1 cellular context compared by ENCODE assay signal in genomic region chr14:63474844-63475243, GRCh38.
A peak's percentile ranks its signal among the peaks of the same experiment; 100 is the strongest.
TF ChIP-seq lines count a peak whose summit lies in the region.

No MANE protein-coding gene starts in this region.

TF ChIP-seq in K562, 482 proteins besides CTCF, POLR2A, EP300 and RAD21 (continued from another document):
- TF ChIP-seq, protein P1, sequence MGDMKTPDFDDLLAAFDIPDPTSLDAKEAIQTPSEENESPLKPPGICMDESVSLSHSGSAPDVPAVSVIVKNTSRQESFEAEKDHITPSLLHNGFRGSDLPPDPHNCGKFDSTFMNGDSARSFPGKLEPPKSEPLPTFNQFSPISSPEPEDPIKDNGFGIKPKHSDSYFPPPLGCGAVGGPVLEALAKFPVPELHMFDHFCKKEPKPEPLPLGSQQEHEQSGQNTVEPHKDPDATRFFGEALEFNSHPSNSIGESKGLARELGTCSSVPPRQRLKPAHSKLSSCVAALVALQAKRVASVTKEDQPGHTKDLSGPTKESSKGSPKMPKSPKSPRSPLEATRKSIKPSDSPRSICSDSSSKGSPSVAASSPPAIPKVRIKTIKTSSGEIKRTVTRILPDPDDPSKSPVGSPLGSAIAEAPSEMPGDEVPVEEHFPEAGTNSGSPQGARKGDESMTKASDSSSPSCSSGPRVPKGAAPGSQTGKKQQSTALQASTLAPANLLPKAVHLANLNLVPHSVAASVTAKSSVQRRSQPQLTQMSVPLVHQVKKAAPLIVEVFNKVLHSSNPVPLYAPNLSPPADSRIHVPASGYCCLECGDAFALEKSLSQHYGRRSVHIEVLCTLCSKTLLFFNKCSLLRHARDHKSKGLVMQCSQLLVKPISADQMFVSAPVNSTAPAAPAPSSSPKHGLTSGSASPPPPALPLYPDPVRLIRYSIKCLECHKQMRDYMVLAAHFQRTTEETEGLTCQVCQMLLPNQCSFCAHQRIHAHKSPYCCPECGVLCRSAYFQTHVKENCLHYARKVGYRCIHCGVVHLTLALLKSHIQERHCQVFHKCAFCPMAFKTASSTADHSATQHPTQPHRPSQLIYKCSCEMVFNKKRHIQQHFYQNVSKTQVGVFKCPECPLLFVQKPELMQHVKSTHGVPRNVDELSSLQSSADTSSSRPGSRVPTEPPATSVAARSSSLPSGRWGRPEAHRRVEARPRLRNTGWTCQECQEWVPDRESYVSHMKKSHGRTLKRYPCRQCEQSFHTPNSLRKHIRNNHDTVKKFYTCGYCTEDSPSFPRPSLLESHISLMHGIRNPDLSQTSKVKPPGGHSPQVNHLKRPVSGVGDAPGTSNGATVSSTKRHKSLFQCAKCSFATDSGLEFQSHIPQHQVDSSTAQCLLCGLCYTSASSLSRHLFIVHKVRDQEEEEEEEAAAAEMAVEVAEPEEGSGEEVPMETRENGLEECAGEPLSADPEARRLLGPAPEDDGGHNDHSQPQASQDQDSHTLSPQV (IDR thresholded peaks at IDR 0.05): peak; percentile 34; the same call in 1 of the 2 replicates
- no peak for TF ChIP-seq NCOA1 (IDR thresholded peaks at IDR 0.05; ENCODE audit: low read depth)
- no peak for TF ChIP-seq ZNF12 (CRISPR knock-in tag; IDR thresholded peaks at IDR 0.05)
- no peak for TF ChIP-seq RBM15 (IDR thresholded peaks at IDR 0.05; ENCODE audit: insufficient read depth, low read length)
- TF ChIP-seq, protein P2, sequence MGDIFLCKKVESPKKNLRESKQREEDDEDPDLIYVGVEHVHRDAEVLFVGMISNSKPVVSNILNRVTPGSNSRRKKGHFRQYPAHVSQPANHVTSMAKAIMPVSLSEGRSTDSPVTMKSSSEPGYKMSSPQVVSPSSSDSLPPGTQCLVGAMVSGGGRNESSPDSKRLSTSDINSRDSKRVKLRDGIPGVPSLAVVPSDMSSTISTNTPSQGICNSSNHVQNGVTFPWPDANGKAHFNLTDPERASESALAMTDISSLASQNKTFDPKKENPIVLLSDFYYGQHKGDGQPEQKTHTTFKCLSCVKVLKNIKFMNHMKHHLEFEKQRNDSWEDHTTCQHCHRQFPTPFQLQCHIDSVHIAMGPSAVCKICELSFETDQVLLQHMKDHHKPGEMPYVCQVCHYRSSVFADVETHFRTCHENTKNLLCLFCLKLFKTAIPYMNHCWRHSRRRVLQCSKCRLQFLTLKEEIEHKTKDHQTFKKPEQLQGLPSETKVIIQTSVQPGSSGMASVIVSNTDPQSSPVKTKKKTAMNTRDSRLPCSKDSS (IDR thresholded peaks at IDR 0.05; ENCODE audit: low read depth, partially characterized antibody): no peak
- TF ChIP-seq E2F1 (CRISPR knock-in tag; IDR thresholded peaks at IDR 0.05): no peak
- no peak for TF ChIP-seq ESRRA (IDR thresholded peaks at IDR 0.05; ENCODE audit: borderline replicate concordance, low read depth)
- TF ChIP-seq ID3 (CRISPR knock-in tag; IDR thresholded peaks at IDR 0.05): no peak
- TF ChIP-seq ID3 (tag; IDR thresholded peaks at IDR 0.05): no peak
- no peak for TF ChIP-seq XRCC3 (IDR thresholded peaks at IDR 0.05)
- TF ChIP-seq ZNF584 (CRISPR knock-in tag; IDR thresholded peaks at IDR 0.05; ENCODE audit: low read depth): 0 out of 2 replicates have a peak, but pooled peaks have one; percentile 25
- TF ChIP-seq ETV1 (tag; conservative IDR thresholded peaks at IDR 0.05; ENCODE audit: low read depth): no peak
- TF ChIP-seq ZNF133 (CRISPR knock-in tag; IDR thresholded peaks at IDR 0.05): no peak
- no peak for TF ChIP-seq NR4A1 (CRISPR knock-in tag; IDR thresholded peaks at IDR 0.05)
- TF ChIP-seq NR4A1 (tag; IDR thresholded peaks at IDR 0.05): peak; percentile 38; the same call in 1 of the 2 replicates
- no peak for TF ChIP-seq ZNF224 (CRISPR knock-in tag; IDR thresholded peaks at IDR 0.05)
- TF ChIP-seq, protein P3, sequence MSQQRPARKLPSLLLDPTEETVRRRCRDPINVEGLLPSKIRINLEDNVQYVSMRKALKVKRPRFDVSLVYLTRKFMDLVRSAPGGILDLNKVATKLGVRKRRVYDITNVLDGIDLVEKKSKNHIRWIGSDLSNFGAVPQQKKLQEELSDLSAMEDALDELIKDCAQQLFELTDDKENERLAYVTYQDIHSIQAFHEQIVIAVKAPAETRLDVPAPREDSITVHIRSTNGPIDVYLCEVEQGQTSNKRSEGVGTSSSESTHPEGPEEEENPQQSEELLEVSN (IDR thresholded peaks at IDR 0.05; ENCODE audit: borderline replicate concordance in 1 of 2, extremely low read depth in 1 of 2, insufficient read depth in 1 of 2, insufficient read length in 1 of 2, low read depth in 1 of 2, low read length in 1 of 2, poor library complexity in 1 of 2, severe bottlenecking in 1 of 2): peak in 1 of 2 experiments; percentile 14
- TF ChIP-seq L3MBTL2 (IDR thresholded peaks at IDR 0.05): peak; percentile 75
- peak; percentile 38; the same call in 1 of the 2 replicates for TF ChIP-seq ZNF589 (CRISPR knock-in tag; IDR thresholded peaks at IDR 0.05; ENCODE audit: low read depth)
- TF ChIP-seq, protein P4, sequence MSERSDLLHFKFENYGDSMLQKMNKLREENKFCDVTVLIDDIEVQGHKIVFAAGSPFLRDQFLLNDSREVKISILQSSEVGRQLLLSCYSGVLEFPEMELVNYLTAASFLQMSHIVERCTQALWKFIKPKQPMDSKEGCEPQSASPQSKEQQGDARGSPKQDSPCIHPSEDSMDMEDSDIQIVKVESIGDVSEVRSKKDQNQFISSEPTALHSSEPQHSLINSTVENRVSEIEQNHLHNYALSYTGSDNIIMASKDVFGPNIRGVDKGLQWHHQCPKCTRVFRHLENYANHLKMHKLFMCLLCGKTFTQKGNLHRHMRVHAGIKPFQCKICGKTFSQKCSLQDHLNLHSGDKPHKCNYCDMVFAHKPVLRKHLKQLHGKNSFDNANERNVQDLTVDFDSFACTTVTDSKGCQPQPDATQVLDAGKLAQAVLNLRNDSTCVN (CRISPR knock-in tag; IDR thresholded peaks at IDR 0.05): no peak
- TF ChIP-seq CXXC5 (CRISPR knock-in tag; IDR thresholded peaks at IDR 0.05): peak; percentile 37; the same call in 1 of the 2 replicates
- TF ChIP-seq SIN3A (IDR thresholded peaks at IDR 0.05; ENCODE audit: borderline replicate concordance in 2 of 2, control insufficient read depth in 1 of 2, low read depth in 2 of 2, low read length in 2 of 2): no peak
- TF ChIP-seq, protein P5, sequence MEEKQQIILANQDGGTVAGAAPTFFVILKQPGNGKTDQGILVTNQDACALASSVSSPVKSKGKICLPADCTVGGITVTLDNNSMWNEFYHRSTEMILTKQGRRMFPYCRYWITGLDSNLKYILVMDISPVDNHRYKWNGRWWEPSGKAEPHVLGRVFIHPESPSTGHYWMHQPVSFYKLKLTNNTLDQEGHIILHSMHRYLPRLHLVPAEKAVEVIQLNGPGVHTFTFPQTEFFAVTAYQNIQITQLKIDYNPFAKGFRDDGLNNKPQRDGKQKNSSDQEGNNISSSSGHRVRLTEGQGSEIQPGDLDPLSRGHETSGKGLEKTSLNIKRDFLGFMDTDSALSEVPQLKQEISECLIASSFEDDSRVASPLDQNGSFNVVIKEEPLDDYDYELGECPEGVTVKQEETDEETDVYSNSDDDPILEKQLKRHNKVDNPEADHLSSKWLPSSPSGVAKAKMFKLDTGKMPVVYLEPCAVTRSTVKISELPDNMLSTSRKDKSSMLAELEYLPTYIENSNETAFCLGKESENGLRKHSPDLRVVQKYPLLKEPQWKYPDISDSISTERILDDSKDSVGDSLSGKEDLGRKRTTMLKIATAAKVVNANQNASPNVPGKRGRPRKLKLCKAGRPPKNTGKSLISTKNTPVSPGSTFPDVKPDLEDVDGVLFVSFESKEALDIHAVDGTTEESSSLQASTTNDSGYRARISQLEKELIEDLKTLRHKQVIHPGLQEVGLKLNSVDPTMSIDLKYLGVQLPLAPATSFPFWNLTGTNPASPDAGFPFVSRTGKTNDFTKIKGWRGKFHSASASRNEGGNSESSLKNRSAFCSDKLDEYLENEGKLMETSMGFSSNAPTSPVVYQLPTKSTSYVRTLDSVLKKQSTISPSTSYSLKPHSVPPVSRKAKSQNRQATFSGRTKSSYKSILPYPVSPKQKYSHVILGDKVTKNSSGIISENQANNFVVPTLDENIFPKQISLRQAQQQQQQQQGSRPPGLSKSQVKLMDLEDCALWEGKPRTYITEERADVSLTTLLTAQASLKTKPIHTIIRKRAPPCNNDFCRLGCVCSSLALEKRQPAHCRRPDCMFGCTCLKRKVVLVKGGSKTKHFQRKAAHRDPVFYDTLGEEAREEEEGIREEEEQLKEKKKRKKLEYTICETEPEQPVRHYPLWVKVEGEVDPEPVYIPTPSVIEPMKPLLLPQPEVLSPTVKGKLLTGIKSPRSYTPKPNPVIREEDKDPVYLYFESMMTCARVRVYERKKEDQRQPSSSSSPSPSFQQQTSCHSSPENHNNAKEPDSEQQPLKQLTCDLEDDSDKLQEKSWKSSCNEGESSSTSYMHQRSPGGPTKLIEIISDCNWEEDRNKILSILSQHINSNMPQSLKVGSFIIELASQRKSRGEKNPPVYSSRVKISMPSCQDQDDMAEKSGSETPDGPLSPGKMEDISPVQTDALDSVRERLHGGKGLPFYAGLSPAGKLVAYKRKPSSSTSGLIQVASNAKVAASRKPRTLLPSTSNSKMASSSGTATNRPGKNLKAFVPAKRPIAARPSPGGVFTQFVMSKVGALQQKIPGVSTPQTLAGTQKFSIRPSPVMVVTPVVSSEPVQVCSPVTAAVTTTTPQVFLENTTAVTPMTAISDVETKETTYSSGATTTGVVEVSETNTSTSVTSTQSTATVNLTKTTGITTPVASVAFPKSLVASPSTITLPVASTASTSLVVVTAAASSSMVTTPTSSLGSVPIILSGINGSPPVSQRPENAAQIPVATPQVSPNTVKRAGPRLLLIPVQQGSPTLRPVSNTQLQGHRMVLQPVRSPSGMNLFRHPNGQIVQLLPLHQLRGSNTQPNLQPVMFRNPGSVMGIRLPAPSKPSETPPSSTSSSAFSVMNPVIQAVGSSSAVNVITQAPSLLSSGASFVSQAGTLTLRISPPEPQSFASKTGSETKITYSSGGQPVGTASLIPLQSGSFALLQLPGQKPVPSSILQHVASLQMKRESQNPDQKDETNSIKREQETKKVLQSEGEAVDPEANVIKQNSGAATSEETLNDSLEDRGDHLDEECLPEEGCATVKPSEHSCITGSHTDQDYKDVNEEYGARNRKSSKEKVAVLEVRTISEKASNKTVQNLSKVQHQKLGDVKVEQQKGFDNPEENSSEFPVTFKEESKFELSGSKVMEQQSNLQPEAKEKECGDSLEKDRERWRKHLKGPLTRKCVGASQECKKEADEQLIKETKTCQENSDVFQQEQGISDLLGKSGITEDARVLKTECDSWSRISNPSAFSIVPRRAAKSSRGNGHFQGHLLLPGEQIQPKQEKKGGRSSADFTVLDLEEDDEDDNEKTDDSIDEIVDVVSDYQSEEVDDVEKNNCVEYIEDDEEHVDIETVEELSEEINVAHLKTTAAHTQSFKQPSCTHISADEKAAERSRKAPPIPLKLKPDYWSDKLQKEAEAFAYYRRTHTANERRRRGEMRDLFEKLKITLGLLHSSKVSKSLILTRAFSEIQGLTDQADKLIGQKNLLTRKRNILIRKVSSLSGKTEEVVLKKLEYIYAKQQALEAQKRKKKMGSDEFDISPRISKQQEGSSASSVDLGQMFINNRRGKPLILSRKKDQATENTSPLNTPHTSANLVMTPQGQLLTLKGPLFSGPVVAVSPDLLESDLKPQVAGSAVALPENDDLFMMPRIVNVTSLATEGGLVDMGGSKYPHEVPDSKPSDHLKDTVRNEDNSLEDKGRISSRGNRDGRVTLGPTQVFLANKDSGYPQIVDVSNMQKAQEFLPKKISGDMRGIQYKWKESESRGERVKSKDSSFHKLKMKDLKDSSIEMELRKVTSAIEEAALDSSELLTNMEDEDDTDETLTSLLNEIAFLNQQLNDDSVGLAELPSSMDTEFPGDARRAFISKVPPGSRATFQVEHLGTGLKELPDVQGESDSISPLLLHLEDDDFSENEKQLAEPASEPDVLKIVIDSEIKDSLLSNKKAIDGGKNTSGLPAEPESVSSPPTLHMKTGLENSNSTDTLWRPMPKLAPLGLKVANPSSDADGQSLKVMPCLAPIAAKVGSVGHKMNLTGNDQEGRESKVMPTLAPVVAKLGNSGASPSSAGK (IDR thresholded peaks at IDR 0.05): peak; percentile 89
- TF ChIP-seq NFIC (IDR thresholded peaks at IDR 0.05): no peak
